21 cellular contexts compared by ENCODE assay signal in genomic region chr3:34213481-34213880, GRCh38.
DNase-seq lines count a peak whose midpoint lies in the region; TF ChIP-seq lines count a peak whose summit lies in the region.
"Had no signal": no experiment of that assay in that cellular context is flagged by ENCODE, and none has a peak within 500 bp of the region (broad histone marks: within the 10 kb centered on the region; RNA-seq: fewer than 3 reads in every experiment).

No MANE protein-coding gene starts in this region.

- peaks cover 50% of the 10 kb centered on the region for H3K4me1 Mint-ChIP-seq in brain
- H3K4me1 Mint-ChIP-seq: neural crest cell had no signal

- no peaks in the 10 kb centered on the region for H3F3A ChIP-seq in neural cell (ENCODE audit: insufficient read depth, low read length, poor library complexity, severe bottlenecking)

- no peaks in the 10 kb centered on the region for H3K36me3 Mint-ChIP-seq in brain

- H3K27me3 Mint-ChIP-seq in brain = peaks cover 5% of the 10 kb centered on the region
- H3K27me3 Mint-ChIP-seq: memory B cell had no signal

- no peaks in the 10 kb centered on the region for H3K9me3 ChIP-seq in neural cell (ENCODE audit: low read length)
- H3K9me3 ChIP-seq: right lobe of liver, suprapubic skin had no signal

- no peaks in the 10 kb centered on the region for H3K9me2 ChIP-seq in neural cell (ENCODE audit: insufficient read depth, low read length)

- H4K20me1 ChIP-seq in neural cell (ENCODE audit: insufficient read depth) = no peaks in the 10 kb centered on the region

- H3K36me3 ChIP-seq in neural cell (ENCODE audit: insufficient read depth, low read length) = no peaks in the 10 kb centered on the region
- H3K36me3 ChIP-seq: right lobe of liver, suprapubic skin had no signal

- H3K27me3 ChIP-seq in neural cell (ENCODE audit: insufficient read depth, low read depth, low read length) = no peaks in the 10 kb centered on the region
- H3K27me3 ChIP-seq: right lobe of liver, suprapubic skin had no signal

- H3K27ac ChIP-seq in neural cell (ENCODE audit: low read length) = no peak overlapping the region
- no peak overlapping the region for H3K27ac ChIP-seq in RWPE1
- H3K27ac ChIP-seq: GM23248, right lobe of liver, suprapubic skin had no signal

- no peak overlapping the region for H3K4me3 ChIP-seq in neural cell (ENCODE audit: low read length)
- H3K4me3 ChIP-seq: GM23248, right lobe of liver, suprapubic skin had no signal

- POLR2A ChIA-PET in RWPE1 (lab: Yijun Ruan, JAX; ENCODE audit: low non-redundant PET) = no interaction called here

- peak overlapping the region; percentile 23 to 91 (median 75) for H3K27ac Mint-ChIP-seq in brain
- H3K27ac Mint-ChIP-seq: memory B cell had no signal

- TF ChIP-seq EP300 in neural cell (conservative IDR thresholded peaks at IDR 0.05; ENCODE audit: poor library complexity, severe bottlenecking) = no peak

- CTCF ChIA-PET in RWPE1 (lab: Yijun Ruan, JAX) = no interaction called here

- H2AFZ ChIP-seq in neural cell (ENCODE audit: low read depth, low read length) = no peak overlapping the region
- H2AFZ ChIP-seq: GM23248 had no signal

- no peak overlapping the region for H3K4me3 Mint-ChIP-seq in brain
- H3K4me3 Mint-ChIP-seq: memory B cell, neural crest cell had no signal

- DNase-seq in G401 (ENCODE audit: low spot score) (peak; percentile 84), NCI-H2081 (lab: John Stamatoyannopoulos, UW) (peak; percentile 13 to 83), UCSD-AML1 (lab: John Stamatoyannopoulos, UW; ENCODE audit: unreplicated experiment) (no peak), NCI-H1930 (lab: John Stamatoyannopoulos, UW) (no peak), RWPE1 (ENCODE audit: low spot score) (no peak), SIG-M5 treated with dmso at 0.1 percent for 504 hours (lab: John Stamatoyannopoulos, UW; ENCODE audit: unreplicated experiment) (no peak)
- DNase-seq: activated gamma-delta T cell; Calu3; glutamatergic neuron; GM23248; Karpas-422; NCI-H187; right lobe of liver; SIG-M5; stimulated activated CD4-positive, alpha-beta T cell treated with anti-CD3 and anti-CD28 coated beads, Interleukin-2, amount 100 ng/mL, for 24 hours; T-helper 9 cell had no signal

- no peaks in the 10 kb centered on the region for H3K79me2 ChIP-seq in neural cell (replicated peaks; ENCODE audit: insufficient read depth, low read length)

- no peak overlapping the region for H3K4me2 ChIP-seq in neural cell (ENCODE audit: low read length)

- no peak overlapping the region for H3K9ac ChIP-seq in neural cell (ENCODE audit: low read length)
- H3K9ac ChIP-seq: GM23248 had no signal

- TF ChIP-seq RAD21 in neural cell (conservative IDR thresholded peaks at IDR 0.05) = no peak

- peaks cover 0 to 1% (median 0%) of the 10 kb centered on the region in 5 experiments for H3K9me3 Mint-ChIP-seq in brain
- H3K9me3 Mint-ChIP-seq: memory B cell, neural crest cell had no signal

- TF ChIP-seq CTCF in brain (conservative IDR thresholded peaks at IDR 0.05) (no peak), neural cell (IDR thresholded peaks at IDR 0.05; ENCODE audit: poor library complexity, severe bottlenecking) (no peak), RWPE1 (conservative IDR thresholded peaks at IDR 0.05; ENCODE audit: low read depth) (no peak)

- in situ Hi-C loops in G401 (cut with HindIII; ENCODE audit: low sequenced_read_pairs) = no loop called here

TF ChIP-seq in neural cell, 6 proteins besides CTCF, POLR2A, EP300 and RAD21:
- TF ChIP-seq EZH2 (IDR thresholded peaks at IDR 0.05; ENCODE audit: borderline replicate concordance, insufficient read depth, low read length, poor library complexity, severe bottlenecking) (no peak), POLR2AphosphoS5 (IDR thresholded peaks at IDR 0.05) (peak; percentile 80), SMC3 (conservative IDR thresholded peaks at IDR 0.05; ENCODE audit: poor library complexity) (no peak), TAF1 (IDR thresholded peaks at IDR 0.05; ENCODE audit: low read depth) (no peak), MXI1 (conservative IDR thresholded peaks at IDR 0.05; ENCODE audit: poor library complexity, severe bottlenecking) (no peak), REST (IDR thresholded peaks at IDR 0.05; ENCODE audit: borderline replicate concordance) (no peak)

Comparison
In these comparisons a context has a peak if more than half of its experiments do, and no peak if none do; other contexts are left out.
1. DNase-seq: peak in G401 (single experiment) and NCI-H2081 (2 of 2); none in UCSD-AML1 (single experiment), NCI-H1930 (0 of 2), RWPE1 (single experiment) and SIG-M5 treated with dmso at 0.1 percent for 504 hours (single experiment).